ENCODE assay signal across 3 cellular contexts in genomic region chr3:113728661-113729060, GRCh38.
TF ChIP-seq lines count a peak whose summit lies in the region.

No MANE protein-coding gene starts in this region.

TF ChIP-seq in A549, 52 proteins besides CTCF, POLR2A, EP300 and RAD21:
- TF ChIP-seq MAFK (IDR thresholded peaks at IDR 0.05; ENCODE audit: partially characterized antibody), result peak; percentile 95
- no peak for TF ChIP-seq ZSCAN20 (CRISPR knock-in tag; IDR thresholded peaks at IDR 0.05)

TF ChIP-seq in K562, 482 proteins besides CTCF, POLR2A, EP300 and RAD21:
- peak; percentile 78 for TF ChIP-seq C11orf30 (IDR thresholded peaks at IDR 0.05; ENCODE audit: low read depth)
- no peak for TF ChIP-seq IRF9 (tag; IDR thresholded peaks at IDR 0.05)
- peak; percentile 73 for TF ChIP-seq MAFG (tag; conservative IDR thresholded peaks at IDR 0.05)
- TF ChIP-seq HINFP (tag; conservative IDR thresholded peaks at IDR 0.05; ENCODE audit: low read depth), result no peak
- TF ChIP-seq TAF1 (IDR thresholded peaks at IDR 0.05; ENCODE audit: control insufficient read depth, extremely low read depth, insufficient read depth, low read length, severe bottlenecking), result no peak
- TF ChIP-seq ZNF316 (IDR thresholded peaks at IDR 0.05), result peak; percentile 88
- TF ChIP-seq E2F3 (CRISPR knock-in tag; IDR thresholded peaks at IDR 0.05), result no peak
- TF ChIP-seq BDP1 (IDR thresholded peaks at IDR 0.05; ENCODE audit: insufficient read depth, insufficient read length), result no peak
- no peak for TF ChIP-seq NR0B1 (IDR thresholded peaks at IDR 0.05; ENCODE audit: partially characterized antibody)
- TF ChIP-seq KLF6 (CRISPR knock-in tag; IDR thresholded peaks at IDR 0.05; ENCODE audit: borderline replicate concordance), result no peak
- peak; percentile 86 for TF ChIP-seq MAFK (IDR thresholded peaks at IDR 0.05; ENCODE audit: low read length)
- TF ChIP-seq TCF7 (IDR thresholded peaks at IDR 0.05; ENCODE audit: borderline replicate concordance), result no peak
- no peak for TF ChIP-seq TRIM24 (IDR thresholded peaks at IDR 0.05)
- TF ChIP-seq MAFF (IDR thresholded peaks at IDR 0.05; ENCODE audit: low read length), result peak; percentile 81
- TF ChIP-seq, protein P1, sequence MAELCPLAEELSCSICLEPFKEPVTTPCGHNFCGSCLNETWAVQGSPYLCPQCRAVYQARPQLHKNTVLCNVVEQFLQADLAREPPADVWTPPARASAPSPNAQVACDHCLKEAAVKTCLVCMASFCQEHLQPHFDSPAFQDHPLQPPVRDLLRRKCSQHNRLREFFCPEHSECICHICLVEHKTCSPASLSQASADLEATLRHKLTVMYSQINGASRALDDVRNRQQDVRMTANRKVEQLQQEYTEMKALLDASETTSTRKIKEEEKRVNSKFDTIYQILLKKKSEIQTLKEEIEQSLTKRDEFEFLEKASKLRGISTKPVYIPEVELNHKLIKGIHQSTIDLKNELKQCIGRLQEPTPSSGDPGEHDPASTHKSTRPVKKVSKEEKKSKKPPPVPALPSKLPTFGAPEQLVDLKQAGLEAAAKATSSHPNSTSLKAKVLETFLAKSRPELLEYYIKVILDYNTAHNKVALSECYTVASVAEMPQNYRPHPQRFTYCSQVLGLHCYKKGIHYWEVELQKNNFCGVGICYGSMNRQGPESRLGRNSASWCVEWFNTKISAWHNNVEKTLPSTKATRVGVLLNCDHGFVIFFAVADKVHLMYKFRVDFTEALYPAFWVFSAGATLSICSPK (IDR thresholded peaks at IDR 0.05; ENCODE audit: borderline replicate concordance), result no peak
- TF ChIP-seq RFX5 (IDR thresholded peaks at IDR 0.05; ENCODE audit: low read depth, low read length), result no peak

TF ChIP-seq in HEK293T, 16 proteins besides CTCF, POLR2A, EP300 and RAD21:
- no peak for TF ChIP-seq FOXA1 (IDR thresholded peaks at IDR 0.05)
- no peak for TF ChIP-seq BHLHE40 (IDR thresholded peaks at IDR 0.05; ENCODE audit: borderline replicate concordance)
- TF ChIP-seq ELF4 (IDR thresholded peaks at IDR 0.05), result no peak
- TF ChIP-seq SUZ12 (IDR thresholded peaks at IDR 0.05), result no peak
- TF ChIP-seq FOXK2 (IDR thresholded peaks at IDR 0.05), result no peak
- no peak for TF ChIP-seq SP1 (IDR thresholded peaks at IDR 0.05)
- TF ChIP-seq ARNT (IDR thresholded peaks at IDR 0.05), result no peak
- TF ChIP-seq L3MBTL2 (conservative IDR thresholded peaks at IDR 0.05), result no peak
- no peak for TF ChIP-seq TARDBP (IDR thresholded peaks at IDR 0.05)
- TF ChIP-seq LEF1 (IDR thresholded peaks at IDR 0.05; ENCODE audit: borderline replicate concordance), result no peak
- TF ChIP-seq HDGF (IDR thresholded peaks at IDR 0.05; ENCODE audit: borderline replicate concordance), result no peak
- no peak for TF ChIP-seq PKNOX1 (IDR thresholded peaks at IDR 0.05)
- TF ChIP-seq CTBP1 (IDR thresholded peaks at IDR 0.05; ENCODE audit: borderline replicate concordance), result no peak
- TF ChIP-seq ZNF384 (IDR thresholded peaks at IDR 0.05), result no peak
- TF ChIP-seq NFRKB (IDR thresholded peaks at IDR 0.05), result no peak
- no peak for TF ChIP-seq FOXM1 (IDR thresholded peaks at IDR 0.05; ENCODE audit: borderline replicate concordance)
